In genomic region chr15:55780292-55780691, GRCh38 we compare ENCODE assay signal across 28 cellular contexts.
"Had no signal": no experiment of that assay in that cellular context is flagged by ENCODE, and none has a peak within 500 bp of the region (broad histone marks: within the 10 kb centered on the region; RNA-seq: fewer than 3 reads in every experiment).

No MANE protein-coding gene starts in this region.

- H3K27ac ChIP-seq: stomach, suprapubic skin, testis, thoracic aorta, thyroid gland, tibial artery, tibial nerve, transverse colon, upper lobe of left lung, upper lobe of right lung, uterus, vagina had no signal

- H3K36me3 ChIP-seq: stomach, suprapubic skin, thoracic aorta, thyroid gland, tibial artery, tibial nerve, transverse colon, upper lobe of left lung, upper lobe of right lung, uterus, vagina had no signal

- DNase-seq: stimulated activated CD4-positive, alpha-beta T cell treated with anti-CD3 and anti-CD28 coated beads, Interleukin-2, amount 100 ng/mL, for 48 hours; stimulated activated CD4-positive, alpha-beta T cell treated with anti-CD3 and anti-CD28 coated beads, Interleukin-4, amount 100 ng/mL, for 1 hour; stimulated activated CD4-positive, alpha-beta T cell treated with anti-CD3 and anti-CD28 coated beads, Interleukin-4, amount 100 ng/mL, for 24 hours; stimulated activated CD4-positive, alpha-beta T cell treated with anti-CD3 and anti-CD28 coated beads, Interleukin-4, amount 100 ng/mL, for 4 hours; stimulated activated CD8-positive, alpha-beta memory T cell treated with anti-CD3 and anti-CD28 coated beads, Interleukin-4, amount 100 ng/mL, for 48 hours; stimulated activated naive B cell treated with anti-CD40 and anti-IgM and Interleukin-4, amounts not matched to agents 10 μg/mL and 1 μg/mL and 100 μg/mL, for 72 hours; stimulated activated naive CD4-positive, alpha-beta T cell; stimulated activated naive CD4-positive, alpha-beta T cell treated with Interleukin-2 at 50 U/mL for 16 hours; stimulated activated naive CD8-positive, alpha-beta T cell treated with anti-CD3 and anti-CD28 coated beads, Interleukin-15, amount 100 ng/mL, for 72 hours; stimulated activated naive CD8-positive, alpha-beta T cell treated with anti-CD3 and anti-CD28 coated beads, Interleukin-15, Interleukin-2, amounts not matched to agents 100 U/mL and 50 U/mL, for 24 hours; stomach; substantia nigra; testis; thyroid gland; tibial artery; transverse colon; upper lobe of left lung; upper lobe of right lung; uterus had no signal

- H3K27ac Mint-ChIP-seq: stimulated activated effector memory CD8-positive, alpha-beta T cell treated with anti-CD3 and anti-CD28 coated beads, Interleukin-12 subunit alpha, Interleukin-12 subunit beta, amount 100 ng/mL, for 72 hours; stimulated activated memory B cell treated with anti-CD40 and anti-IgM and Interleukin-4, amounts not matched to agents 10 μg/mL and 1 μg/mL and 100 μg/mL, for 72 hours; stimulated activated naive B cell treated with anti-CD40 and anti-IgM and Interleukin-4, amounts not matched to agents 10 μg/mL and 1 μg/mL and 100 μg/mL, for 72 hours; stimulated activated naive CD8-positive, alpha-beta T cell treated with anti-CD3 and anti-CD28 coated beads, Interleukin-15, Interleukin-2, amounts not matched to agents 100 ng/mL and 50 ng/mL, for 24 hours; type B pancreatic cell had no signal

- ATAC-seq: stimulated activated effector memory CD8-positive, alpha-beta T cell treated with anti-CD3 and anti-CD28 coated beads, Interleukin-12 subunit alpha, Interleukin-12 subunit beta, amount 100 ng/mL, for 72 hours; stimulated activated memory B cell treated with anti-CD40 and anti-IgM and Interleukin-4, amounts not matched to agents 10 μg/mL and 1 μg/mL and 100 μg/mL, for 72 hours; stimulated activated naive B cell treated with anti-CD40 and anti-IgM and Interleukin-4, amounts not matched to agents 10 μg/mL and 1 μg/mL and 100 μg/mL, for 72 hours; stimulated activated naive CD8-positive, alpha-beta T cell treated with anti-CD3 and anti-CD28 coated beads, Interleukin-15, amount 100 ng/mL, for 72 hours; stimulated activated naive CD8-positive, alpha-beta T cell treated with anti-CD3 and anti-CD28 coated beads, Interleukin-15, Interleukin-2, amounts not matched to agents 100 U/mL and 50 U/mL, for 24 hours; upper lobe of right lung had no signal

- FAIRE-seq: urothelium cell line had no signal

- H3K4me1 ChIP-seq: stomach, suprapubic skin, testis, thyroid gland, tibial artery, tibial nerve, transverse colon, upper lobe of left lung, upper lobe of right lung, uterus, vagina had no signal

- H3K36me3 Mint-ChIP-seq: stimulated activated effector memory CD8-positive, alpha-beta T cell treated with anti-CD3 and anti-CD28 coated beads, Interleukin-12 subunit alpha, Interleukin-12 subunit beta, amount 100 ng/mL, for 72 hours; stimulated activated memory B cell treated with anti-CD40 and anti-IgM and Interleukin-4, amounts not matched to agents 10 μg/mL and 1 μg/mL and 100 μg/mL, for 72 hours; stimulated activated naive B cell treated with anti-CD40 and anti-IgM and Interleukin-4, amounts not matched to agents 10 μg/mL and 1 μg/mL and 100 μg/mL, for 72 hours; type B pancreatic cell had no signal

- H3K4me3 ChIP-seq: stomach, suprapubic skin, testis, thoracic aorta, thyroid gland, tibial artery, tibial nerve, transverse colon, upper lobe of left lung, upper lobe of right lung, uterus, vagina had no signal

- H3K27me3 ChIP-seq: suprapubic skin, testis, thyroid gland, tibial artery, tibial nerve, upper lobe of left lung, upper lobe of right lung, uterus, vagina had no signal

- H3K9me3 ChIP-seq: suprapubic skin, testis, thoracic aorta, thyroid gland, tibial artery, transverse colon, upper lobe of right lung, uterus, vagina had no signal

- H3K4me3 Mint-ChIP-seq: stimulated activated effector memory CD8-positive, alpha-beta T cell treated with anti-CD3 and anti-CD28 coated beads, Interleukin-12 subunit alpha, Interleukin-12 subunit beta, amount 100 ng/mL, for 72 hours; stimulated activated memory B cell treated with anti-CD40 and anti-IgM and Interleukin-4, amounts not matched to agents 10 μg/mL and 1 μg/mL and 100 μg/mL, for 72 hours; stimulated activated naive B cell treated with anti-CD40 and anti-IgM and Interleukin-4, amounts not matched to agents 10 μg/mL and 1 μg/mL and 100 μg/mL, for 72 hours; stimulated activated naive CD8-positive, alpha-beta T cell treated with anti-CD3 and anti-CD28 coated beads, Interleukin-15, amount 100 ng/mL, for 72 hours; stimulated activated naive CD8-positive, alpha-beta T cell treated with anti-CD3 and anti-CD28 coated beads, Interleukin-15, Interleukin-2, amounts not matched to agents 100 ng/mL and 50 ng/mL, for 24 hours; type B pancreatic cell had no signal

- H3K4me1 Mint-ChIP-seq: stimulated activated effector memory CD8-positive, alpha-beta T cell treated with anti-CD3 and anti-CD28 coated beads, Interleukin-12 subunit alpha, Interleukin-12 subunit beta, amount 100 ng/mL, for 72 hours; stimulated activated memory B cell treated with anti-CD40 and anti-IgM and Interleukin-4, amounts not matched to agents 10 μg/mL and 1 μg/mL and 100 μg/mL, for 72 hours; stimulated activated naive B cell treated with anti-CD40 and anti-IgM and Interleukin-4, amounts not matched to agents 10 μg/mL and 1 μg/mL and 100 μg/mL, for 72 hours; stimulated activated naive CD8-positive, alpha-beta T cell treated with anti-CD3 and anti-CD28 coated beads, Interleukin-15, amount 100 ng/mL, for 72 hours had no signal
